In genomic region chr19:42204684-42205083, GRCh38 we compare ENCODE assay signal across 20 cellular contexts. TPM values are rescaled to one million over a fixed set of nuclear protein-coding genes. Genes with fewer than 3 reads are reported as not detected.
DNase-seq lines count a peak whose midpoint lies in the region; ATAC-seq and TF ChIP-seq lines count a peak whose summit lies in the region.
"Had no signal": no experiment of that assay in that cellular context is flagged by ENCODE, and none has a peak within 500 bp of the region (broad histone marks: within the 10 kb centered on the region; RNA-seq: fewer than 3 reads in every experiment).

No MANE protein-coding gene starts in this region.

- TF ChIP-seq CTCF in RWPE2 (IDR thresholded peaks at IDR 0.05; ENCODE audit: poor library complexity, severe bottlenecking) = no peak
- TF ChIP-seq CTCF in endodermal cell (conservative IDR thresholded peaks at IDR 0.05) = no peak
- TF ChIP-seq CTCF in neutrophil (IDR thresholded peaks at IDR 0.05) = no peak

- no peak overlapping the region for H3K4me3 Mint-ChIP-seq in activated CD8-positive, alpha-beta memory T cell treated with anti-CD3 and anti-CD28 coated beads, Interleukin-2, amount 10 ng/mL, durations not matched to agents 7 days and 5 days
- H3K4me3 Mint-ChIP-seq in endodermal cell = no peak overlapping the region

- intact Hi-C loops in right cardiac atrium (cut with DNase I) = no loop called here

- peaks cover 74% of the 10 kb centered on the region for H3K4me1 Mint-ChIP-seq in activated CD8-positive, alpha-beta memory T cell treated with anti-CD3 and anti-CD28 coated beads, Interleukin-2, amount 10 ng/mL, durations not matched to agents 7 days and 5 days
- peaks cover 1% of the 10 kb centered on the region for H3K4me1 Mint-ChIP-seq in endodermal cell

- H3K4me1 ChIP-seq in RWPE2 (ENCODE audit: insufficient read depth, poor library complexity, severe bottlenecking) = peaks cover 34% of the 10 kb centered on the region
- no peaks in the 10 kb centered on the region for H3K4me1 ChIP-seq in endodermal cell (ENCODE audit: control insufficient read depth, insufficient read depth, low read length)
- H3K4me1 ChIP-seq in neutrophil (ENCODE audit: control insufficient read depth in 1 of 2, insufficient read depth in 1 of 2, low read depth in 1 of 2, low read length in 1 of 2) = peaks cover 65 to 72% of the 10 kb centered on the region in 2 experiments
- H3K4me1 ChIP-seq in right cardiac atrium (ENCODE audit: control insufficient read depth, insufficient read depth, low read length) = peaks cover 4% of the 10 kb centered on the region

- DNase-seq in activated CD8-positive, alpha-beta memory T cell treated with anti-CD3 and anti-CD28 coated beads, Interleukin-2, amount 10 ng/mL, durations not matched to agents 7 days and 5 days = no peak
- DNase-seq in activated CD8-positive, alpha-beta memory T cell treated with anti-CD3 and anti-CD28 coated beads, Interleukin-2, amount 50 U/mL, for 48 hours = no peak
- no peak for DNase-seq in RWPE2 (ENCODE audit: low spot score)
- DNase-seq in endodermal cell = no peak
- DNase-seq in right cardiac atrium = no peak
- no peak for DNase-seq in glomerular visceral epithelial cell (ENCODE audit: extremely low spot score)
- DNase-seq in NCI-H2196 treated with DMSO at 0.1 percent for 48 hours (lab: John Stamatoyannopoulos, UW; ENCODE audit: unreplicated experiment) = no peak
- DNase-seq: central memory CD4-positive, alpha-beta T cell; esophagus squamous epithelium; KBM-7; left ventricle myocardium inferior; mucosa of descending colon; NCI-H2029; NCI-H510A; nucleus accumbens; stimulated activated CD4-positive, alpha-beta T cell treated with anti-CD3 and anti-CD28 coated beads, Interleukin-12 subunit alpha, Interleukin-12 subunit beta, amount 100 ng/mL, for 4 hours; stimulated activated CD8-positive, alpha-beta memory T cell treated with anti-CD3 and anti-CD28 coated beads, Interleukin-4, amount 100 ng/mL, for 48 hours; substantia nigra had no signal

- H3K9ac ChIP-seq in endodermal cell (ENCODE audit: extremely low read depth, low read length, poor library complexity, severe bottlenecking) = no peak overlapping the region

- H3K36me3 ChIP-seq in RWPE2 (ENCODE audit: low read depth) (peaks cover 75% of the 10 kb centered on the region), endodermal cell (ENCODE audit: control insufficient read depth, insufficient read depth, low read length) (peaks cover 63% of the 10 kb centered on the region), neutrophil (peaks cover 88% of the 10 kb centered on the region)

- H3K27me3 Mint-ChIP-seq in activated CD8-positive, alpha-beta memory T cell treated with anti-CD3 and anti-CD28 coated beads, Interleukin-2, amount 10 ng/mL, durations not matched to agents 7 days and 5 days = no peaks in the 10 kb centered on the region
- no peaks in the 10 kb centered on the region for H3K27me3 Mint-ChIP-seq in endodermal cell (ENCODE audit: insufficient read depth)

- H3K27ac Mint-ChIP-seq in activated CD8-positive, alpha-beta memory T cell treated with anti-CD3 and anti-CD28 coated beads, Interleukin-2, amount 10 ng/mL, durations not matched to agents 7 days and 5 days = peak overlapping the region; percentile 37
- H3K27ac Mint-ChIP-seq in endodermal cell = peak overlapping the region; percentile 28

- CTCF ChIA-PET in activated CD8-positive, alpha-beta memory T cell treated with anti-CD3 and anti-CD28 coated beads, Interleukin-2, amount 10 ng/mL, durations not matched to agents 7 days and 5 days (lab: Charles Lee) = no interaction called here

- peak overlapping the region; percentile 88 for H3K27ac ChIP-seq in RWPE2 (ENCODE audit: poor library complexity, severe bottlenecking)
- H3K27ac ChIP-seq in endodermal cell (ENCODE audit: low read depth, low read length) = no peak overlapping the region
- peak overlapping the region; percentile 100 for H3K27ac ChIP-seq in neutrophil
- H3K27ac ChIP-seq in right cardiac atrium (ENCODE audit: low read length) = no peak overlapping the region
- H3K27ac ChIP-seq: C4-2B, esophagus squamous epithelium, left ventricle myocardium inferior had no signal

- H3K9me3 Mint-ChIP-seq in activated CD8-positive, alpha-beta memory T cell treated with anti-CD3 and anti-CD28 coated beads, Interleukin-2, amount 10 ng/mL, durations not matched to agents 7 days and 5 days (ENCODE audit: low read depth) = no peaks in the 10 kb centered on the region
- no peaks in the 10 kb centered on the region for H3K9me3 Mint-ChIP-seq in endodermal cell

- 80 to 90% methylated on average over 1 to 4 of the region's 6 CpGs for WGBS in endodermal cell (ENCODE audit: insufficient coverage in 1 of 2, insufficient read length in 1 of 2), 2 experiments
- WGBS in right cardiac atrium = 82% methylated on average over 6 of the region's 6 CpGs

- H3K36me3 Mint-ChIP-seq in activated CD8-positive, alpha-beta memory T cell treated with anti-CD3 and anti-CD28 coated beads, Interleukin-2, amount 10 ng/mL, durations not matched to agents 7 days and 5 days = peaks cover 68% of the 10 kb centered on the region
- H3K36me3 Mint-ChIP-seq in endodermal cell (ENCODE audit: low read depth) = peaks cover 83% of the 10 kb centered on the region

- ATAC-seq in activated CD8-positive, alpha-beta memory T cell treated with anti-CD3 and anti-CD28 coated beads, Interleukin-2, amount 10 ng/mL, durations not matched to agents 7 days and 5 days = no peak
- ATAC-seq in RWPE2 (ENCODE audit: low read depth) (no peak), right cardiac atrium (no peak)
- ATAC-seq: mucosa of descending colon had no signal

- H3K27me3 ChIP-seq in RWPE2 (ENCODE audit: insufficient read depth, poor library complexity, severe bottlenecking) (no peaks in the 10 kb centered on the region), endodermal cell (ENCODE audit: control insufficient read depth, insufficient read depth, low read length, poor library complexity, severe bottlenecking) (no peaks in the 10 kb centered on the region), neutrophil (no peaks in the 10 kb centered on the region), right cardiac atrium (ENCODE audit: control insufficient read depth, insufficient read depth) (no peaks in the 10 kb centered on the region)
- H3K27me3 ChIP-seq: esophagus squamous epithelium had no signal

- H3K4me3 ChIP-seq in RWPE2 (ENCODE audit: severe bottlenecking) (no peak overlapping the region), endodermal cell (ENCODE audit: low read length) (no peak overlapping the region), neutrophil (ENCODE audit: low read depth in 1 of 2, low read length in 1 of 2) (no peak overlapping the region), right cardiac atrium (ENCODE audit: low read length) (no peak overlapping the region)
- H3K4me3 ChIP-seq: esophagus squamous epithelium, left ventricle myocardium inferior, mucosa of descending colon had no signal

- H3K9me3 ChIP-seq in RWPE2 (ENCODE audit: severe bottlenecking) = no peaks in the 10 kb centered on the region
- H3K9me3 ChIP-seq in endodermal cell (ENCODE audit: control insufficient read depth, low read length) = no peaks in the 10 kb centered on the region
- H3K9me3 ChIP-seq in neutrophil = no peaks in the 10 kb centered on the region
- no peaks in the 10 kb centered on the region for H3K9me3 ChIP-seq in right cardiac atrium (ENCODE audit: control insufficient read depth, low read length)
- H3K9me3 ChIP-seq: esophagus squamous epithelium, left ventricle myocardium inferior, mucosa of descending colon had no signal

RNA-seq across cellular contexts. Expression of gene DEDD2, which starts 12.8 kb away (rescaled TPM):
- total RNA-seq in activated CD8-positive, alpha-beta memory T cell treated with anti-CD3 and anti-CD28 coated beads, Interleukin-2, amount 10 ng/mL, durations not matched to agents 7 days and 5 days = 10 to 100 TPM; 35.8 to 40.7 TPM
- total RNA-seq in endodermal cell (10 to 100 TPM; 25.8 to 28.0 TPM), right cardiac atrium (10 to 100 TPM; 14.6 to 19.9 (median 17.8) TPM)
- polyA plus RNA-seq in endodermal cell (2013, experiment 1 of 2) = 20.5 TPM
- polyA plus RNA-seq in endodermal cell (2013, experiment 2 of 2) = 15.9 TPM
- 21.6 TPM for polyA plus RNA-seq in right cardiac atrium

RNA-seq across cellular contexts. Expression of gene ZNF526, which starts 15.4 kb away (rescaled TPM):
- 10 to 100 TPM; 21.9 to 24.4 TPM for total RNA-seq in activated CD8-positive, alpha-beta memory T cell treated with anti-CD3 and anti-CD28 coated beads, Interleukin-2, amount 10 ng/mL, durations not matched to agents 7 days and 5 days
- total RNA-seq in endodermal cell = 10 to 100 TPM; 15.7 to 16.0 TPM
- 9.6 TPM for polyA plus RNA-seq in endodermal cell (2013, experiment 1 of 2)
- polyA plus RNA-seq in endodermal cell (2013, experiment 2 of 2) = 9.5 TPM
- total RNA-seq in right cardiac atrium = 1 to 10 TPM; 5.4 to 7.3 (median 6.5) TPM
- polyA plus RNA-seq in right cardiac atrium = 3.3 TPM

RNA-seq across cellular contexts. Expression of gene GSK3A, which starts 37.7 kb away (rescaled TPM):
- total RNA-seq in activated CD8-positive, alpha-beta memory T cell treated with anti-CD3 and anti-CD28 coated beads, Interleukin-2, amount 10 ng/mL, durations not matched to agents 7 days and 5 days = 10 to 100 TPM; 47.3 to 53.8 TPM
- total RNA-seq in endodermal cell (10 to 100 TPM; 52.6 to 55.1 TPM), right cardiac atrium (10 to 100 TPM; 32.0 to 37.3 (median 34.9) TPM)
- 59.5 TPM for polyA plus RNA-seq in endodermal cell (2013, experiment 1 of 2)
- polyA plus RNA-seq in endodermal cell (2013, experiment 2 of 2) = 52.7 TPM
- 46.5 TPM for polyA plus RNA-seq in right cardiac atrium

RNA-seq across cellular contexts. Expression of gene ERF, which starts 50.2 kb away (rescaled TPM):
- 10 to 100 TPM; 43.5 to 58.7 TPM for total RNA-seq in activated CD8-positive, alpha-beta memory T cell treated with anti-CD3 and anti-CD28 coated beads, Interleukin-2, amount 10 ng/mL, durations not matched to agents 7 days and 5 days
- total RNA-seq in endodermal cell (100 to 1,000 TPM; 106 to 138 TPM), right cardiac atrium (10 to 100 TPM; 33.3 to 58.1 (median 48.1) TPM)
- polyA plus RNA-seq in endodermal cell (2013, experiment 1 of 2) = 70.5 TPM
- polyA plus RNA-seq in endodermal cell (2013, experiment 2 of 2) = 59.5 TPM
- polyA plus RNA-seq in right cardiac atrium = 39.1 TPM

Comparison
In these comparisons a context has a peak if more than half of its experiments do, and no peak if none do; other contexts are left out.
1. H3K27ac ChIP-seq: peak in RWPE2 (single experiment) and neutrophil (single experiment); none in endodermal cell (single experiment) and right cardiac atrium (single experiment).